In the genomic region with DNA sequence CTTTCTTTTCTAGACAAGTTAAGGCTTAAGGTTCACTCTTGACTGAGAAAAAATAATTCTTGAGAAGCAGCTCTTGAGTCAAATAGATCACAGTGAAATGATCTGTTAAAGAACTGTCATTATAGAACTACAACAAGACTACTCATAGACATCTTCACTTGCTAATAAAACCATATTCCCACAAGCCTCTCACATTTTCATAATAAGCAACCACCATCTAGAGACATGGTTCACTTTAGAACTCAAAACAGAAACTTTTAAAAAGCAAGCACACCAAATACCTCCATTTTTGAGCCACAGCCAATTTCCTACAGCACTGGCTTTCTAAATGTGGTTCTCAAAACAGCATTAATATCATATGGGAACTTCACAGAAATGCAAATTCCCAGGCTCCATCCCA, we compare ENCODE assay signal across 17 cellular contexts.
A peak's percentile ranks its signal among the peaks of the same experiment; 100 is the strongest.
DNase-seq lines count a peak whose midpoint lies in the region; ATAC-seq and TF ChIP-seq lines count a peak whose summit lies in the region.
"Had no signal": no experiment of that assay in that cellular context is flagged by ENCODE, and none has a peak within 500 bp of the region (broad histone marks: within the 10 kb centered on the region; RNA-seq: fewer than 3 reads in every experiment).

No MANE protein-coding gene starts in this region.

- no peak for TF ChIP-seq CTCF in GM12865 (IDR thresholded peaks at IDR 0.05; ENCODE audit: insufficient read depth, low read depth, low read length, missing control alignments)

- ATAC-seq in GM21390 (IDR thresholded peaks at IDR 0.05; ENCODE audit: unreplicated experiment) = peak; percentile 66
- ATAC-seq in HG02870 (IDR thresholded peaks at IDR 0.05; ENCODE audit: unreplicated experiment) = peak; percentile 70
- ATAC-seq: CD8-positive, alpha-beta T cell; GM23338; HCT116 had no signal

- no peak overlapping the region for H3K4me3 ChIP-seq in GM12865 (ENCODE audit: low read depth, low read length)
- H3K4me3 ChIP-seq: BLaER1, GM23338 had no signal

- DNase-seq in GM12865 (ENCODE audit: low read depth) (peak; percentile 18), astrocyte of the hippocampus (ENCODE audit: low read depth, low spot score) (peak; percentile 2), putamen (ENCODE audit: low spot score) (no peak), OCI-M2 (lab: John Stamatoyannopoulos, UW; ENCODE audit: unreplicated experiment) (no peak), EL (no peak)
- DNase-seq: Caco-2; CD4-positive, CD25-positive, alpha-beta regulatory T cell; CD8-positive, alpha-beta T cell; DMS153; DND-41; GDM1; H9 had no signal

Comparison
In these comparisons a context has a peak if more than half of its experiments do, and no peak if none do; other contexts are left out.
1. DNase-seq: peak in GM12865 (single experiment) and astrocyte of the hippocampus (single experiment); none in putamen (single experiment), OCI-M2 (single experiment) and EL (single experiment).